In genomic region chr7:99557196-99557607, GRCh38 we compare ENCODE assay signal across 10 cellular contexts. TPM values are rescaled to one million over a fixed set of nuclear protein-coding genes. Genes with fewer than 3 reads are reported as not detected.
DNase-seq lines count a peak whose midpoint lies in the region; ATAC-seq and FAIRE-seq lines count a peak whose summit lies in the region.
"Had no signal": no experiment of that assay in that cellular context is flagged by ENCODE, and none has a peak within 500 bp of the region (broad histone marks: within the 10 kb centered on the region; RNA-seq: fewer than 3 reads in every experiment).

No MANE protein-coding gene starts in this region.

- H3K4me3 ChIP-seq in stomach smooth muscle (ENCODE audit: low read length in 2 of 2), result peak overlapping the region; percentile 87 to 96

- DNase-seq in activated CD4-positive, alpha-beta T cell treated with anti-CD3 and anti-CD28 coated beads for 36 hours, result no peak
- no peak for DNase-seq in activated CD4-positive, alpha-beta T cell treated with anti-CD3 and anti-CD28 coated beads, Interleukin-2, amount 50 U/mL, for 48 hours
- no peak for DNase-seq in activated naive CD8-positive, alpha-beta T cell treated with anti-CD3 and anti-CD28 coated beads, Interleukin-2, amount 10 ng/mL, durations not matched to agents 7 days and 5 days
- DNase-seq in left kidney (ENCODE audit: low read depth, low spot score) (peak; percentile 2), HTR-8/SVneo (ENCODE audit: insufficient read length, low spot score) (no peak), amniotic stem cell (lab: John Stamatoyannopoulos, UW) (no peak)
- no peak for DNase-seq in stimulated activated CD8-positive, alpha-beta memory T cell treated with anti-CD3 and anti-CD28 coated beads, Interleukin-4, amount 100 ng/mL, for 48 hours
- DNase-seq: activated CD4-positive, CD25-positive, alpha-beta regulatory T cell treated with anti-CD3 and anti-CD28 coated beads, Interleukin-2, amount 50 U/mL, for 72 hours had no signal

- peak overlapping the region; percentile 97 to 100 for H3K9ac ChIP-seq in stomach smooth muscle (ENCODE audit: low read length in 2 of 2)

- peak overlapping the region; percentile 99 for H3K27ac ChIP-seq in stomach smooth muscle (ENCODE audit: low read length)

- H3K4me3 Mint-ChIP-seq in activated CD4-positive, alpha-beta T cell treated with anti-CD3 and anti-CD28 coated beads for 36 hours, result peak overlapping the region; percentile 94
- peak overlapping the region; percentile 100 for H3K4me3 Mint-ChIP-seq in activated naive CD8-positive, alpha-beta T cell treated with anti-CD3 and anti-CD28 coated beads, Interleukin-2, amount 10 ng/mL, durations not matched to agents 7 days and 5 days

- peaks cover 47% of the 10 kb centered on the region for H3K36me3 Mint-ChIP-seq in activated CD4-positive, alpha-beta T cell treated with anti-CD3 and anti-CD28 coated beads for 36 hours (ENCODE audit: low read depth)
- peaks cover 39% of the 10 kb centered on the region for H3K36me3 Mint-ChIP-seq in activated naive CD8-positive, alpha-beta T cell treated with anti-CD3 and anti-CD28 coated beads, Interleukin-2, amount 10 ng/mL, durations not matched to agents 7 days and 5 days

- intact Hi-C loops in activated CD4-positive, alpha-beta T cell treated with anti-CD3 and anti-CD28 coated beads for 36 hours (cut with DNase I, micrococcal nuclease), result loop anchor here in 1 of 2 experiments (5.0 kb wide), 2 partner anchors 230 to 525 kb away; partner anchors contain the start of genes ARPC1A and ZNF3

- peaks cover 48% of the 10 kb centered on the region for H3K4me1 Mint-ChIP-seq in activated CD4-positive, alpha-beta T cell treated with anti-CD3 and anti-CD28 coated beads for 36 hours
- peaks cover 37% of the 10 kb centered on the region for H3K4me1 Mint-ChIP-seq in activated naive CD8-positive, alpha-beta T cell treated with anti-CD3 and anti-CD28 coated beads, Interleukin-2, amount 10 ng/mL, durations not matched to agents 7 days and 5 days

- CTCF ChIA-PET in activated CD4-positive, alpha-beta T cell treated with anti-CD3 and anti-CD28 coated beads for 36 hours (lab: Charles Lee), result interaction anchor here (0.5 to 1.6 kb wide), 9 partner anchors 8 to 1586 kb away, joined by 3 to 6 read pairs (median 3); partner anchors contain the start of genes GJC3, TMEM225B and ZKSCAN5

- POLR2A ChIA-PET in activated CD4-positive, alpha-beta T cell treated with anti-CD3 and anti-CD28 coated beads for 36 hours (lab: Charles Lee), result interaction anchor here (0.6 kb wide), 2 partner anchors 47 to 1425 kb away, joined by 3 read pairs; no protein-coding TSS in a partner anchor
- POLR2A ChIA-PET in activated naive CD8-positive, alpha-beta T cell treated with anti-CD3 and anti-CD28 coated beads, Interleukin-2, amount 10 ng/mL, durations not matched to agents 7 days and 5 days (lab: Charles Lee), result interaction anchor here (0.5 to 3.9 kb wide), 11 partner anchors 8 to 232 kb away, joined by 3 to 40 read pairs (median 5); partner anchors contain the start of genes ARPC1A, ZKSCAN5, ZNF394 and ZSCAN25

- H3K4me1 ChIP-seq in stomach smooth muscle (ENCODE audit: control insufficient read depth, insufficient read depth, low read length), result peaks cover 32% of the 10 kb centered on the region

- ATAC-seq in activated CD4-positive, alpha-beta T cell treated with anti-CD3 and anti-CD28 coated beads for 36 hours, result no peak
- ATAC-seq in activated naive CD8-positive, alpha-beta T cell treated with anti-CD3 and anti-CD28 coated beads, Interleukin-2, amount 10 ng/mL, durations not matched to agents 7 days and 5 days (ENCODE audit: low read depth), result no peak

- H3K36me3 ChIP-seq in stomach smooth muscle (ENCODE audit: control insufficient read depth in 2 of 2, insufficient read depth in 2 of 2, low read length in 2 of 2), result peaks cover 27 to 31% of the 10 kb centered on the region in 2 donors

- peak overlapping the region; percentile 96 for H3K27ac Mint-ChIP-seq in activated CD4-positive, alpha-beta T cell treated with anti-CD3 and anti-CD28 coated beads for 36 hours
- H3K27ac Mint-ChIP-seq in activated naive CD8-positive, alpha-beta T cell treated with anti-CD3 and anti-CD28 coated beads, Interleukin-2, amount 10 ng/mL, durations not matched to agents 7 days and 5 days, result peak overlapping the region; percentile 100

- no peaks in the 10 kb centered on the region for H3K9me3 Mint-ChIP-seq in activated CD4-positive, alpha-beta T cell treated with anti-CD3 and anti-CD28 coated beads for 36 hours (ENCODE audit: low read depth)
- no peaks in the 10 kb centered on the region for H3K9me3 Mint-ChIP-seq in activated naive CD8-positive, alpha-beta T cell treated with anti-CD3 and anti-CD28 coated beads, Interleukin-2, amount 10 ng/mL, durations not matched to agents 7 days and 5 days

- no peak for FAIRE-seq in HTR-8/SVneo (lab: Jason Lieb, UNC)

- no peaks in the 10 kb centered on the region for H3K27me3 Mint-ChIP-seq in activated CD4-positive, alpha-beta T cell treated with anti-CD3 and anti-CD28 coated beads for 36 hours
- H3K27me3 Mint-ChIP-seq in activated naive CD8-positive, alpha-beta T cell treated with anti-CD3 and anti-CD28 coated beads, Interleukin-2, amount 10 ng/mL, durations not matched to agents 7 days and 5 days, result no peaks in the 10 kb centered on the region

- no peaks in the 10 kb centered on the region for H3K27me3 ChIP-seq in stomach smooth muscle (ENCODE audit: control insufficient read depth in 1 of 2, insufficient read depth in 2 of 2, low read length in 2 of 2)

- no peaks in the 10 kb centered on the region for H3K9me3 ChIP-seq in stomach smooth muscle (ENCODE audit: control insufficient read depth in 2 of 2, low read length in 2 of 2)

RNA-seq across cellular contexts. Expression of gene ZNF655, which starts 1.2 kb away (rescaled TPM):
- 10 to 100 TPM; 51.1 to 52.0 TPM for total RNA-seq in activated CD4-positive, alpha-beta T cell treated with anti-CD3 and anti-CD28 coated beads for 36 hours
- total RNA-seq in activated naive CD8-positive, alpha-beta T cell treated with anti-CD3 and anti-CD28 coated beads, Interleukin-2, amount 10 ng/mL, durations not matched to agents 7 days and 5 days, result 100 to 1,000 TPM; 133 to 134 TPM

RNA-seq across cellular contexts. Expression of gene FAM200A, which starts 5.3 kb away (rescaled TPM):
- total RNA-seq in activated CD4-positive, alpha-beta T cell treated with anti-CD3 and anti-CD28 coated beads for 36 hours, result 1 to 10 TPM; 4.9 to 5.5 TPM
- total RNA-seq in activated naive CD8-positive, alpha-beta T cell treated with anti-CD3 and anti-CD28 coated beads, Interleukin-2, amount 10 ng/mL, durations not matched to agents 7 days and 5 days, result 1 to 10 TPM; 6.9 to 7.3 TPM

RNA-seq across cellular contexts. Expression of gene TMEM225B, which starts 40.9 kb away (rescaled TPM):
- total RNA-seq in activated CD4-positive, alpha-beta T cell treated with anti-CD3 and anti-CD28 coated beads for 36 hours, result under 1 TPM; 0.57 to 0.58 TPM
- total RNA-seq in activated naive CD8-positive, alpha-beta T cell treated with anti-CD3 and anti-CD28 coated beads, Interleukin-2, amount 10 ng/mL, durations not matched to agents 7 days and 5 days, result 1 to 10 TPM; 1.2 to 2.3 TPM
- total RNA-seq: pulmonary artery endothelial cell had no signal

RNA-seq across cellular contexts. Expression of gene ZKSCAN5, which starts 52.7 kb away (rescaled TPM):
- total RNA-seq in activated CD4-positive, alpha-beta T cell treated with anti-CD3 and anti-CD28 coated beads for 36 hours, result 10 to 100 TPM; 10.1 to 12.1 TPM
- total RNA-seq in activated naive CD8-positive, alpha-beta T cell treated with anti-CD3 and anti-CD28 coated beads, Interleukin-2, amount 10 ng/mL, durations not matched to agents 7 days and 5 days, result 10 to 100 TPM; 12.7 to 13.5 TPM

RNA-seq across cellular contexts. Expression of gene ZNF394, which starts 57.1 kb away (rescaled TPM):
- 10 to 100 TPM; 24.8 to 26.3 TPM for total RNA-seq in activated CD4-positive, alpha-beta T cell treated with anti-CD3 and anti-CD28 coated beads for 36 hours
- total RNA-seq in activated naive CD8-positive, alpha-beta T cell treated with anti-CD3 and anti-CD28 coated beads, Interleukin-2, amount 10 ng/mL, durations not matched to agents 7 days and 5 days, result 10 to 100 TPM; 65.1 to 71.2 TPM
